In the genomic region with DNA sequence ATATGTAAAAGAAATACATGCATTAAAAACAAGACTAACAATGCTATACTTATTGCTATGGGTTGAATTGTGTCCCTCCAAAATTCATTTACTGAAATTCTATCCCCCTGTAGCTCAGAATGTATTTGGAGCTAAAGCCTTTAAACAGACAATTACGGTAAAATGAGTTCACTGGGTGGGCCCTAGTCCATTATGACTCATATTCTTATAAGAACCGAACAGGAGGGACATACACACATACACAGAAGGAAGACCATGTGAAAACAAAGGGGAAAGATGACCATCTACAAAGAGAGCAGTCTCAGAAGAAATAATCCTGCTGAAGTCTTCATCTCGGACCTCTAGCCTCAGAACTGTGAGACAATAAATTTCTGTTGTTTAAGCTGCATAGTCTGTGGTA, we compare ENCODE assay signal across 26 cellular contexts.
"Had no signal": no experiment of that assay in that cellular context is flagged by ENCODE, and none has a peak within 500 bp of the region (broad histone marks: within the 10 kb centered on the region; RNA-seq: fewer than 3 reads in every experiment).

No MANE protein-coding gene starts in this region.

- H3K27me3 ChIP-seq: adrenal gland, breast epithelium, SJSA1 had no signal

- H3K9ac ChIP-seq: KMS-11 had no signal

- DNase-seq: activated B cell treated with CpG ODN at 0.5 μM for 24 hours; activated CD4-positive, alpha-beta memory T cell treated with anti-CD3 and anti-CD28 coated beads, Interleukin-2, amount 10 ng/mL, durations not matched to agents 7 days and 5 days; activated CD4-positive, alpha-beta T cell treated with anti-CD3 and anti-CD28 coated beads for 1 hour; activated CD4-positive, alpha-beta T cell treated with anti-CD3 and anti-CD28 coated beads, Interleukin-2, amount 50 U/mL, for 1 hour; activated gamma-delta T cell; activated naive CD4-positive, alpha-beta T cell treated with anti-CD3 and anti-CD28 coated beads, Interleukin-2, amount 10 ng/mL, durations not matched to agents 7 days and 5 days; activated naive CD8-positive, alpha-beta T cell treated with anti-CD3 and anti-CD28 coated beads for 36 hours; activated T-cell treated with anti-CD3 and anti-CD28 coated beads for 4 hours; activated T-cell treated with anti-CD3 and anti-CD28 coated beads, Interleukin-2, amount 50 U/mL, for 48 hours; adrenal gland; anterior cingulate cortex; caudate nucleus; NCI-H1092; NCI-H1417; NCI-H2029; NCI-H345; NCI-H510A; PC-3; SHP77; T-helper 17 cell; T-helper 9 cell had no signal

- H3K4me1 ChIP-seq: adrenal gland, breast epithelium had no signal

- H3K4me2 ChIP-seq: KMS-11 had no signal

- H3K27ac ChIP-seq: adrenal gland, breast epithelium, KMS-11, SJSA1 had no signal

- ATAC-seq: activated T-helper 17 cell treated with anti-CD3 and anti-CD28 coated beads, Interleukin-2, amount 50 U/mL, for 72 hours; PC-3; T-helper 17 cell had no signal

- H3K4me3 ChIP-seq: adrenal gland, breast epithelium, SJSA1 had no signal

- FAIRE-seq: RCC 7860 had no signal

- H3K9me3 ChIP-seq: adrenal gland, SJSA1 had no signal

- H3K36me3 ChIP-seq: adrenal gland, breast epithelium had no signal
